In the genomic region with DNA sequence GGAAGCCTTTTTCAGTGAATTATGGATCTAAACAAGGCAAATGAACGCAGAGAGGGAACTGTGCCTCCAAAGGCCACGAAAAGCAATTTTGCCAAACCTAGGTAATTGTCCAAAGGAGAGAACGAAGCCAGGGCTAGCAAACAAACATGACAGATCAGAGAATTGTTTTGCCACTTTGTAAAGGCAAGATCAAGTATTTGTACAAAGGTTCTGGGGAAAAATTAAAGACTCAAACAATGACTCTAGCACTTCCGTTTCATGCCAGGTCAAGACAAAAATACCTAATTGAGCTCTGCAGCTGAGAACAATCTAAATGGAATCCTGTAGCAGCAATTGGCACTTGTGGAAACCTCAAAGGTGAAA, we compare ENCODE assay signal across 8 cellular contexts. TPM values are rescaled to one million over a fixed set of nuclear protein-coding genes. Genes with fewer than 3 reads are reported as not detected.
DNase-seq lines count a peak whose midpoint lies in the region; ATAC-seq and TF ChIP-seq lines count a peak whose summit lies in the region.

No MANE protein-coding gene starts in this region.

- no peaks in the 10 kb centered on the region for H4K20me1 ChIP-seq in BLaER1 treated with 17β-estradiol and CSF1 and Interleukin-3, amounts not matched to agents 10 nM and 100 nM

- peak overlapping the region in 9 of 11 experiments; percentile 4 to 81 (median 34); a peak in 16 of 22 replicates for H3K4me2 ChIP-seq in BLaER1 treated with 17β-estradiol and CSF1 and Interleukin-3, amounts not matched to agents 10 nM and 100 nM

- H3K9me3 ChIP-seq in BLaER1 treated with 17β-estradiol and CSF1 and Interleukin-3, amounts not matched to agents 10 nM and 100 nM (replicated peaks in 1 of 11), result peaks cover 0 to 83% (median 18%) of the 10 kb centered on the region in 11 experiments; a peak in 14 of 22 replicates
- no peaks in the 10 kb centered on the region for H3K9me3 ChIP-seq in left lung

- peak; percentile 33 for ATAC-seq in GM21529 (IDR thresholded peaks at IDR 0.05; ENCODE audit: unreplicated experiment)
- peak; percentile 17 for ATAC-seq in left lung
- no peak for ATAC-seq in stimulated activated naive CD8-positive, alpha-beta T cell treated with anti-CD3 and anti-CD28 coated beads, Interleukin-15, Interleukin-2, amounts not matched to agents 100 U/mL and 50 U/mL, for 24 hours

- H3K4me3 ChIP-seq in BLaER1 treated with 17β-estradiol and CSF1 and Interleukin-3, amounts not matched to agents 10 nM and 100 nM, result 0 out of 20 replicates have a peak overlapping the region, but pooled peaks of 1 of the 10 experiments have one; percentile 6
- no peak overlapping the region for H3K4me3 ChIP-seq in left lung

- TF ChIP-seq CTCF in left lung (IDR thresholded peaks at IDR 0.05), result no peak

- intact Hi-C loops in left lung (cut with DNase I), result no loop called here

- no peaks in the 10 kb centered on the region; a peak in 1 of 22 replicates for H3K27me3 ChIP-seq in BLaER1 treated with 17β-estradiol and CSF1 and Interleukin-3, amounts not matched to agents 10 nM and 100 nM
- H3K27me3 ChIP-seq in left lung, result no peaks in the 10 kb centered on the region

- peak; percentile 5 for DNase-seq in NCI-H69 (lab: John Stamatoyannopoulos, UW)
- no peak for DNase-seq in left lung
- DNase-seq in stimulated activated naive CD8-positive, alpha-beta T cell treated with anti-CD3 and anti-CD28 coated beads, Interleukin-15, Interleukin-2, amounts not matched to agents 100 U/mL and 50 U/mL, for 24 hours, result no peak
- no peak for DNase-seq in COLO668 (lab: John Stamatoyannopoulos, UW; ENCODE audit: unreplicated experiment)
- DNase-seq in activated naive CD4-positive, alpha-beta T cell treated with Interleukin-2 at 50 U/mL for 16 hours, result no peak
- DNase-seq in hippocampal formation (lab: John Stamatoyannopoulos, UW), result no peak

- H3K27ac ChIP-seq in BLaER1 treated with 17β-estradiol and CSF1 and Interleukin-3, amounts not matched to agents 10 nM and 100 nM, result peak overlapping the region; percentile 93 to 99 (median 95)
- peak overlapping the region; percentile 60 to 77 for H3K27ac ChIP-seq in left lung

- peaks cover 24 to 96% (median 51%) of the 10 kb centered on the region in 10 experiments for H3K4me1 ChIP-seq in BLaER1 treated with 17β-estradiol and CSF1 and Interleukin-3, amounts not matched to agents 10 nM and 100 nM
- peaks cover 7 to 78% of the 10 kb centered on the region in 2 donors for H3K4me1 ChIP-seq in left lung

- peak overlapping the region; percentile 70 to 88 (median 79) for H3K9ac ChIP-seq in BLaER1 treated with 17β-estradiol and CSF1 and Interleukin-3, amounts not matched to agents 10 nM and 100 nM

- peaks cover 0 to 61% (median 0%) of the 10 kb centered on the region in 11 experiments; a peak in 7 of 22 replicates for H3K36me3 ChIP-seq in BLaER1 treated with 17β-estradiol and CSF1 and Interleukin-3, amounts not matched to agents 10 nM and 100 nM
- peaks cover 0 to 12% of the 10 kb centered on the region in 2 donors for H3K36me3 ChIP-seq in left lung

RNA-seq across cellular contexts. Expression of gene RBM47, which starts 8.5 kb away (rescaled TPM):
- 100 to 1,000 TPM in 1 of 2 donors, 10 to 100 TPM in 1; 83.5 to 110 TPM for total RNA-seq in left lung
